9 cellular contexts compared by ENCODE assay signal in genomic region chr1:118304722-118305344, GRCh38.
DNase-seq lines count a peak whose midpoint lies in the region; ATAC-seq, FAIRE-seq and TF ChIP-seq lines count a peak whose summit lies in the region.
"Had no signal": no experiment of that assay in that cellular context is flagged by ENCODE, and none has a peak within 500 bp of the region (broad histone marks: within the 10 kb centered on the region; RNA-seq: fewer than 3 reads in every experiment).

No MANE protein-coding gene starts in this region.

- H3K27me3 ChIP-seq in pancreas (no peaks in the 10 kb centered on the region), adrenal gland (no peaks in the 10 kb centered on the region), aorta (ENCODE audit: control insufficient read depth in 1 of 2, insufficient read depth in 2 of 2, low read length in 1 of 2) (no peaks in the 10 kb centered on the region)

- no peak overlapping the region for H3K4me3 ChIP-seq in epithelial cell of esophagus (ENCODE audit: low read length)
- no peak overlapping the region for H3K4me3 ChIP-seq in pancreas
- no peak overlapping the region for H3K4me3 ChIP-seq in adrenal gland
- no peak overlapping the region for H3K4me3 ChIP-seq in aorta (ENCODE audit: low read length in 2 of 2)

- no peak for TF ChIP-seq POLR2A in adrenal gland (IDR thresholded peaks at IDR 0.05)

- no peak overlapping the region for H3K27ac ChIP-seq in pancreas
- no peak overlapping the region for H3K27ac ChIP-seq in adrenal gland
- H3K27ac ChIP-seq in aorta (ENCODE audit: low read depth in 1 of 2, low read length in 2 of 2): no peak overlapping the region

- DNase-seq in GM10266 (ENCODE audit: extremely low spot score) (no peak), NCI-H1092 (lab: John Stamatoyannopoulos, UW) (peak; percentile 4), epithelial cell of esophagus (ENCODE audit: low read depth) (peak; percentile 30), pancreas (no peak), adrenal gland (no peak), aorta (no peak)
- DNase-seq in activated T-cell treated with anti-CD3 and anti-CD28 coated beads, Interleukin-2, amount 50 U/mL, for 48 hours: no peak
- DNase-seq: naive thymus-derived CD4-positive, alpha-beta T cell had no signal

- WGBS in pancreas, 2 donors: 41 to 46% methylated on average over 4 of the region's 4 CpGs
- WGBS in adrenal gland, 4 donors: 29 to 41% (median 33%) methylated on average over 4 of the region's 4 CpGs
- 28% methylated on average over 4 of the region's 4 CpGs for WGBS in aorta, 2 donors

- FAIRE-seq in pancreas (lab: Jason Lieb, UNC): no peak

- H3K4me1 ChIP-seq in pancreas: no peaks in the 10 kb centered on the region
- H3K4me1 ChIP-seq in adrenal gland (replicated peaks in 1 of 2): no peaks in the 10 kb centered on the region
- no peaks in the 10 kb centered on the region for H3K4me1 ChIP-seq in aorta (ENCODE audit: control insufficient read depth in 1 of 2, insufficient read depth in 2 of 2, low read length in 2 of 2)

- ATAC-seq in pancreas (peak in 3 of 4 donors; percentile 57 to 71 (median 64)), aorta (ENCODE audit: low FRiP score) (no peak), HG02938 (IDR thresholded peaks at IDR 0.05; ENCODE audit: unreplicated experiment) (no peak)
- ATAC-seq: naive thymus-derived CD4-positive, alpha-beta T cell had no signal

- intact Hi-C loops in pancreas (cut with DNase I) (no loop called here), adrenal gland (cut with DNase I) (no loop called here), aorta (cut with DNase I) (no loop called here)

- TF ChIP-seq CTCF in GM10266 (IDR thresholded peaks at IDR 0.05; ENCODE audit: control insufficient read depth, insufficient read depth, low read depth, missing control alignments): peak; percentile 21
- TF ChIP-seq CTCF in epithelial cell of esophagus (IDR thresholded peaks at IDR 0.05; ENCODE audit: insufficient read depth, low read depth, low read length, missing control alignments): peak; percentile 57
- peak in 3 of 4 donors; percentile 28 to 36 (median 34) for TF ChIP-seq CTCF in pancreas (IDR thresholded peaks at IDR 0.05)
- TF ChIP-seq CTCF in adrenal gland (IDR thresholded peaks at IDR 0.05): peak in 2 of 6 experiments; percentile 14 to 15

- H3K9me3 ChIP-seq in pancreas (no peaks in the 10 kb centered on the region), adrenal gland (replicated peaks in 1 of 3) (no peaks in the 10 kb centered on the region), aorta (ENCODE audit: control insufficient read depth, low read length) (no peaks in the 10 kb centered on the region)

- no peaks in the 10 kb centered on the region for H3K36me3 ChIP-seq in pancreas
- no peaks in the 10 kb centered on the region for H3K36me3 ChIP-seq in adrenal gland (replicated peaks in 1 of 2)
- no peaks in the 10 kb centered on the region for H3K36me3 ChIP-seq in aorta (ENCODE audit: control insufficient read depth in 1 of 2, insufficient read depth in 2 of 2, low read length in 1 of 2)

Comparison
In these comparisons a context has a peak if more than half of its experiments do, and no peak if none do; other contexts are left out.
1. DNase-seq: peak in NCI-H1092 (single experiment) and epithelial cell of esophagus (single experiment); none in GM10266 (single experiment), pancreas (0 of 6), adrenal gland (0 of 7), aorta (0 of 2) and activated T-cell treated with anti-CD3 and anti-CD28 coated beads, Interleukin-2, amount 50 U/mL, for 48 hours (0 of 2).
2. ATAC-seq: peak in pancreas (3 of 4); none in aorta (single experiment) and HG02938 (single experiment).